12 cellular contexts compared by ENCODE assay signal in the genomic region with DNA sequence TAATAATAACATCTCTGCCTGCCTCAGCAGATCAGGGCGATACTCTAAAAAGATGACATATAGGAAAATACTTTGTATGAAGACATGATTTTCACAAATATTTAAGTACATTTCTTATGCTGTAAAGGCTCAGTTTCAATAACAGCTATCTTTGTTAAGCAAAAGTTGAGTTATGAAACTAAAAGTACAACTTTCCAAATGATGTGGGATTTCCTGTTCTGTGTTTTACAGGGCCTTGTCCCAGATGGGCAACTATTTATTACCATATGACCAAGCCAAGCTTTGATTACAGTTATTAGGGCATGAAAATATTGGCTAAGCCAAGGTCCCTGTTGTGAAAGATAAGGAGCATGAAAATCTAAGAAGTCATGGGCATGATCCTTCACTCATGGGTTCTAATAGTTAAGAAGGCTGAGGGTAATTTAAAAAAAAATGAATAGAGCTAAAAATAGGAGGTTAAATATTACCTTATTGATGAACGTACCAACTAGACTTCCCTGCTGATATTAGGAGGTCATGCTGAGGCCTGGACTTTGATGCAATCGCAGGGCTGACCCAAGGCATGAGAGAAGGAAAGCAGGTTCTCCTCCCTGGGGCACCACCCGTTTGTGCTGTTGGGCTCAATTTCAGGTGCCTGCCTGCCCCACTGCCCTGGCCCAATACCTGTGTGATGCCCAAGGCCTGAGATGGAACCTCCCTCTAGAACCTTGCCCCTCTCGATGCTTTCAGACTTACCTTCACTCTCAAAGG.
DNase-seq lines count a peak whose midpoint lies in the region; ATAC-seq and TF ChIP-seq lines count a peak whose summit lies in the region.
"Had no signal": no experiment of that assay in that cellular context is flagged by ENCODE, and none has a peak within 500 bp of the region (broad histone marks: within the 10 kb centered on the region; RNA-seq: fewer than 3 reads in every experiment).

No MANE protein-coding gene starts in this region.

- in situ Hi-C loops in GM13976 (cut with MboI; ENCODE audit: low sequenced_read_pairs, unreplicated experiment): no loop called here

- intact Hi-C loops in tibial artery (cut with DNase I; ENCODE audit: low total_unique reads): no loop called here

- peaks cover 0 to 5% (median 0%) of the 10 kb centered on the region in 4 donors for H3K4me1 ChIP-seq in tibial artery
- H3K4me1 ChIP-seq: gastroesophageal sphincter had no signal

- no peaks in the 10 kb centered on the region for H3K9me3 ChIP-seq in tibial artery
- H3K9me3 ChIP-seq: gastroesophageal sphincter had no signal

- H3K27ac ChIP-seq in tibial artery: no peak overlapping the region
- H3K27ac ChIP-seq: gastroesophageal sphincter had no signal

- H3K27me3 ChIP-seq in tibial artery: no peaks in the 10 kb centered on the region
- H3K27me3 ChIP-seq: gastroesophageal sphincter had no signal

- DNase-seq in GM13976 (ENCODE audit: low spot score) (peak; percentile 32), cerebellar cortex (ENCODE audit: low spot score) (peak; percentile 40), GF-D8 (lab: John Stamatoyannopoulos, UW) (no peak), tibial artery (no peak)
- DNase-seq in activated CD4-positive, alpha-beta T cell treated with anti-CD3 and anti-CD28 coated beads for 4 hours: no peak
- DNase-seq: H9, Kasumi-1, PC-3 had no signal

- H3K36me3 ChIP-seq in tibial artery: no peaks in the 10 kb centered on the region
- H3K36me3 ChIP-seq: gastroesophageal sphincter had no signal

- TF ChIP-seq CTCF in GM13976 (IDR thresholded peaks at IDR 0.05; ENCODE audit: borderline replicate concordance, control extremely low read depth, extremely low read depth, insufficient read depth, missing control alignments): no peak
- no peak for TF ChIP-seq CTCF in tibial artery (IDR thresholded peaks at IDR 0.05)

- H3K4me3 ChIP-seq in tibial artery: no peak overlapping the region
- H3K4me3 ChIP-seq: gastroesophageal sphincter had no signal

- ATAC-seq in GM19438 (IDR thresholded peaks at IDR 0.05; ENCODE audit: low read depth, unreplicated experiment): peak; percentile 39
- peak; percentile 57 for ATAC-seq in HG03095 (IDR thresholded peaks at IDR 0.05; ENCODE audit: unreplicated experiment)
- no peak for ATAC-seq in GM18520 (IDR thresholded peaks at IDR 0.05; ENCODE audit: unreplicated experiment)
- ATAC-seq: gastroesophageal sphincter, PC-3 had no signal

Comparison
In these comparisons a context has a peak if more than half of its experiments do, and no peak if none do; other contexts are left out.
1. DNase-seq: peak in GM13976 (single experiment) and cerebellar cortex (single experiment); none in GF-D8 (single experiment), activated CD4-positive, alpha-beta T cell treated with anti-CD3 and anti-CD28 coated beads for 4 hours (0 of 2) and tibial artery (0 of 2).